In the genomic region with DNA sequence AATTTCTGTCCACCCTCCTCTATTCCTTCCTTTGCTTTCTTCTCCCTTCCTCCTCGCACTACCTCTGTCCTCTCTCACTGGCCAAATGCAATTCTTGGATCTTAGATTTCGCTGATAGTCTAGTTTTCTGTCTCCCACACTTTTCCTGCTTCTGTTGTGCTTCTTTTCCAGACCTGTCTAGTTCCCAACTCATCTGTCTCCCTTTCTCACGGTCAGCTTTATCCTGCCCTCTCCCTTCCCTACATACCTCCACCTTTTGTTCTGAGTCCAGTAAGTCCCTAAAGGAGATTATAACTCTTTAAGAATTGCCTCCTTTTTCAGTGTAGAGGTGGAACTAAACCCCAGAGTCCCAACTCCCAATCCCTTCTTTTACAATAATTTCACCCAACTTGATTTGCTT, we compare ENCODE assay signal across 14 cellular contexts. TPM values are rescaled to one million over a fixed set of nuclear protein-coding genes. Genes with fewer than 3 reads are reported as not detected.
DNase-seq lines count a peak whose midpoint lies in the region; ATAC-seq, FAIRE-seq and TF ChIP-seq lines count a peak whose summit lies in the region.
"Had no signal": no experiment of that assay in that cellular context is flagged by ENCODE, and none has a peak within 500 bp of the region (broad histone marks: within the 10 kb centered on the region; RNA-seq: fewer than 3 reads in every experiment).

No MANE protein-coding gene starts in this region.

- H3K36me3 Mint-ChIP-seq in GM23338 (ENCODE audit: low read depth): peaks cover 40% of the 10 kb centered on the region

- H3K79me2 ChIP-seq in GM23338 (replicated peaks; ENCODE audit: insufficient read depth): peaks cover 37% of the 10 kb centered on the region

- no peaks in the 10 kb centered on the region for H4K20me1 ChIP-seq in GM23338 (replicated peaks; ENCODE audit: insufficient read depth)

- H3K9me3 ChIP-seq in ascending aorta: no peaks in the 10 kb centered on the region
- H3K9me3 ChIP-seq in small intestine (ENCODE audit: control insufficient read depth, low read depth): no peaks in the 10 kb centered on the region

- H3K27ac ChIP-seq in GM23338 (ENCODE audit: low read depth) (peak overlapping the region; percentile 88), ascending aorta (peak overlapping the region; percentile 91 to 94), small intestine (ENCODE audit: low read depth in 1 of 2, low read length in 1 of 2) (peak overlapping the region; percentile 87 to 96)

- H3K4me1 Mint-ChIP-seq in GM23338: peaks cover 40% of the 10 kb centered on the region

- ATAC-seq in GM23338 (no peak), GM18858 (IDR thresholded peaks at IDR 0.05; ENCODE audit: unreplicated experiment) (no peak)

- peak overlapping the region; percentile 94 for H3K4me3 Mint-ChIP-seq in GM23338
- H3K4me3 Mint-ChIP-seq: activated naive CD4-positive, alpha-beta T cell treated with anti-CD3 and anti-CD28 coated beads, Interleukin-2, amount 10 ng/mL, durations not matched to agents 7 days and 5 days had no signal

- no peaks in the 10 kb centered on the region for H3K27me3 ChIP-seq in GM23338 (ENCODE audit: insufficient read depth)
- H3K27me3 ChIP-seq in ascending aorta: no peaks in the 10 kb centered on the region
- H3K27me3 ChIP-seq in small intestine (ENCODE audit: control insufficient read depth in 2 of 2, insufficient read depth in 2 of 2, low read length in 2 of 2): no peaks in the 10 kb centered on the region

- H3F3A ChIP-seq in GM23338 (replicated peaks; ENCODE audit: low read depth): peaks cover 25% of the 10 kb centered on the region

- no peaks in the 10 kb centered on the region for H3K9me3 Mint-ChIP-seq in GM23338
- H3K9me3 Mint-ChIP-seq: activated naive CD4-positive, alpha-beta T cell treated with anti-CD3 and anti-CD28 coated beads, Interleukin-2, amount 10 ng/mL, durations not matched to agents 7 days and 5 days had no signal

- TF ChIP-seq CTCF in GM23338 (conservative IDR thresholded peaks at IDR 0.05; ENCODE audit: low read depth in 2 of 2) (no peak), ascending aorta (IDR thresholded peaks at IDR 0.05) (no peak)

- DNase-seq in GM23338 (ENCODE audit: low spot score) (no peak), ascending aorta (ENCODE audit: low spot score in 2 of 2) (no peak), islet precursor cell (peak; percentile 42), small intestine (no peak), D341Med (ENCODE audit: low spot score) (no peak), glomerular visceral epithelial cell (ENCODE audit: extremely low spot score) (no peak), NCI-H446 treated with DMSO at 0.1 percent for 48 hours (lab: John Stamatoyannopoulos, UW) (no peak)
- DNase-seq: activated naive CD4-positive, alpha-beta T cell treated with anti-CD3 and anti-CD28 coated beads, Interleukin-2, amount 10 ng/mL, durations not matched to agents 7 days and 5 days; left cardiac atrium; NCI-H226 had no signal

- H3K27ac Mint-ChIP-seq in GM23338: peak overlapping the region; percentile 5
- H3K27ac Mint-ChIP-seq: activated naive CD4-positive, alpha-beta T cell treated with anti-CD3 and anti-CD28 coated beads, Interleukin-2, amount 10 ng/mL, durations not matched to agents 7 days and 5 days; CD14-positive monocyte had no signal

- H3K4me1 ChIP-seq in GM23338 (ENCODE audit: insufficient read depth): peaks cover 26% of the 10 kb centered on the region
- peaks cover 0 to 16% of the 10 kb centered on the region in 2 donors for H3K4me1 ChIP-seq in ascending aorta
- peaks cover 2 to 4% of the 10 kb centered on the region in 2 donors for H3K4me1 ChIP-seq in small intestine (ENCODE audit: control insufficient read depth in 2 of 2, insufficient read depth in 1 of 2, low read depth in 1 of 2, low read length in 1 of 2)

- no peak for FAIRE-seq in small intestine (lab: Jason Lieb, UNC)
- FAIRE-seq: RCC 7860 had no signal

- peak overlapping the region; percentile 97 for H3K4me2 ChIP-seq in GM23338

- intact Hi-C loops in ascending aorta (cut with DNase I): loop anchor here (5.0 to 10.0 kb wide), 5 partner anchors 37 to 469 kb away; partner anchors contain the start of genes AJUBA, BCL2L2, LRP10 and PPP1R3E

- H3K36me3 ChIP-seq in GM23338 (ENCODE audit: insufficient read depth): peaks cover 43% of the 10 kb centered on the region
- peaks cover 11 to 15% of the 10 kb centered on the region in 2 donors for H3K36me3 ChIP-seq in ascending aorta
- H3K36me3 ChIP-seq in small intestine (ENCODE audit: control insufficient read depth in 2 of 2, insufficient read depth in 2 of 2, low read length in 2 of 2): peaks cover 0 to 6% of the 10 kb centered on the region in 2 donors

- 76 to 86% (median 81%) methylated on average over 3 of the region's 3 CpGs for WGBS in small intestine, 3 donors

- H3K27me3 Mint-ChIP-seq in GM23338 (ENCODE audit: insufficient read depth, low read depth, poor library complexity): peaks cover 18% of the 10 kb centered on the region

- H3K4me3 ChIP-seq in GM23338 (peak overlapping the region; percentile 95), ascending aorta (no peak overlapping the region), small intestine (ENCODE audit: low read depth in 1 of 2, low read length in 2 of 2) (no peak overlapping the region)

- no peak overlapping the region for H2AFZ ChIP-seq in GM23338

- no peaks in the 10 kb centered on the region for H3K9me2 ChIP-seq in GM23338 (ENCODE audit: insufficient read depth)

TF ChIP-seq in GM23338, 12 proteins besides CTCF, POLR2A, EP300 and RAD21 (continues in another document):
- no peak for TF ChIP-seq ZNF331 (CRISPR knock-in tag; IDR thresholded peaks at IDR 0.05; ENCODE audit: low read depth)
- TF ChIP-seq POLR2AphosphoS5 (IDR thresholded peaks at IDR 0.05; ENCODE audit: low read depth): no peak

RNA-seq across cellular contexts. Expression of gene MMP14, which starts 0.9 kb away (rescaled TPM):
- 48.9 and 56.4 TPM in 2 replicates for total RNA-seq in GM23338 (2014; rRNA removed; shearing (Covaris generic))
- polyA plus RNA-seq in GM23338 (2016; fragmentation: Nextera tagmentation; extraction: Ambion mirVana): 6.5 and 7.0 TPM in 2 replicates
- 178 TPM for total RNA-seq in ascending aorta
- polyA plus RNA-seq in small intestine: 100 to 1,000 TPM in 1 of 3 donors, 10 to 100 TPM in 1, 1 to 10 TPM in 1; 6.9 to 105 (median 16.8) TPM

RNA-seq across cellular contexts. Expression of gene MRPL52, which starts 5.8 kb away (rescaled TPM):
- total RNA-seq in GM23338 (2014; rRNA removed; shearing (Covaris generic)): 131 and 138 TPM in 2 replicates
- polyA plus RNA-seq in GM23338 (2016; fragmentation: Nextera tagmentation; extraction: Ambion mirVana) (617 and 691 TPM in 2 replicates), small intestine (100 to 1,000 TPM; 117 to 164 (median 147) TPM)
- total RNA-seq in ascending aorta: 6.6 TPM

RNA-seq across cellular contexts. Expression of gene SLC7A7, which starts 20.3 kb away (rescaled TPM):
- total RNA-seq in GM23338 (2014; rRNA removed; shearing (Covaris generic)): 3.6 and 6.1 TPM in 2 replicates
- polyA plus RNA-seq in GM23338 (2016; fragmentation: Nextera tagmentation; extraction: Ambion mirVana) (2.7 and 4.1 TPM in 2 replicates), small intestine (100 to 1,000 TPM in 2 of 3 donors, 10 to 100 TPM in 1; 52.9 to 355 (median 218) TPM)
- total RNA-seq in ascending aorta: 7.6 TPM

RNA-seq across cellular contexts. Expression of gene LRP10, which starts 36.0 kb away (rescaled TPM):
- total RNA-seq in GM23338 (2014; rRNA removed; shearing (Covaris generic)): 16.5 and 18.1 TPM in 2 replicates
- 5.4 and 6.4 TPM in 2 replicates for polyA plus RNA-seq in GM23338 (2016; fragmentation: Nextera tagmentation; extraction: Ambion mirVana)
- total RNA-seq in ascending aorta: 214 TPM
- polyA plus RNA-seq in small intestine: 10 to 100 TPM; 19.7 to 87.3 (median 28.4) TPM

RNA-seq across cellular contexts. Expression of gene REM2, which starts 47.5 kb away (rescaled TPM):
- total RNA-seq in GM23338 (2014; rRNA removed; shearing (Covaris generic)): 0.31 and 1.2 TPM in 2 replicates
- 2.9 and 3.0 TPM in 2 replicates for polyA plus RNA-seq in GM23338 (2016; fragmentation: Nextera tagmentation; extraction: Ambion mirVana)
- 1.9 TPM for total RNA-seq in ascending aorta
- polyA plus RNA-seq in small intestine: 1 to 10 TPM in 1 of 3 donors, under 1 TPM in 2; 0.45 to 1.1 (median 0.90) TPM
- total RNA-seq: dermis blood vessel endothelial cell had no signal
- polyA plus RNA-seq: CD14-positive monocyte had no signal

Comparison
In these comparisons a context has a peak if more than half of its experiments do, and no peak if none do; other contexts are left out.
1. RNA of gene MRPL52, which starts 5.8 kb away (total RNA-seq): 131 to 138 TPM in GM23338; 6.6 TPM in ascending aorta (single experiment); every median in the first group is over 10 times any median in the second.
2. Peak in every context shown above with its lines, with median percentiles within 50 percentile points of each other: H3K27ac ChIP-seq.